ENCODE assay signal across 10 cellular contexts in the genomic region with DNA sequence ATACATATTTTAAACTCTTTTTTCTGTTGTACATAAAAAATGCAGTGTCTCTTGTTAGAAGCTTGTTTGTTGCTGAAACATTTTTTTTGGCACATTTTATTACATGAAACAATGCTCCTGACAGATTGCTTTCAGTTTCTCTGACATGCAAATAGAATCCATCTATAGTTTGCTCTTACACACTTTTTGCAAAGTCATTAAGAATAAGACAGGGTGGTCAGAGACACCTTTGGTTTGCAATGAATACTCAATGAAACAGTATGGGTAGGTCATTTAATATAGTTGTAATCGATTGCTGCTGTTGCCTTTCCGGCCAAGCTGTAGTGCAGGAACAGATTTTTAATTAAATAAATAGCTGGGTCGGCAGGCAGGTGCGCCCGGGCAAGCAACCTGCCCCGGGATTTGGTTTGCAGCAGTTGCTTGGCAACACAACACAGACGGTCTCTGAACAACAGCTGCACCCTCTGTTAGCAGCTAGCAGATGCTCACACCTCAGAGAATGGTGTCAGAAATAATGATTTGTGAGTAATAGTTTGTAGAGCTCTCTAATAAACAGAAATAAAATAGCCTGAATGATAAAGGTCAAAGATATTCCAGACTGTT.
A peak's percentile ranks its signal among the peaks of the same experiment; 100 is the strongest.
DNase-seq lines count a peak whose midpoint lies in the region; ATAC-seq lines count a peak whose summit lies in the region.
"Had no signal": no experiment of that assay in that cellular context is flagged by ENCODE, and none has a peak within 500 bp of the region (broad histone marks: within the 10 kb centered on the region; RNA-seq: fewer than 3 reads in every experiment).

No MANE protein-coding gene starts in this region.

- H3K4me1 Mint-ChIP-seq in activated T-cell treated with anti-CD3 and anti-CD28 coated beads, Interleukin-2, amount 50 U/mL, for 72 hours (ENCODE audit: low read depth): no peaks in the 10 kb centered on the region
- H3K4me1 Mint-ChIP-seq in activated T-helper 1 cell treated with anti-CD3 and anti-CD28 coated beads, Interleukin-12 subunit alpha, Interleukin-12 subunit beta, Interleukin-2, Interleukin-4 antibody, amounts not matched to agents 30 ng/mL and 10 ng/mL and 1 ng/mL, durations not matched to agents 14 hours and 24 hours and 36 hours (ENCODE audit: low read depth): no peaks in the 10 kb centered on the region

- WGBS in iPS DF 6.9 (ENCODE audit: insufficient coverage, insufficient read length): no CpG with 5 or more reads among the region's 7 CpGs

- no peaks in the 10 kb centered on the region for H3K36me3 ChIP-seq in iPS DF 6.9 (ENCODE audit: control insufficient read depth, insufficient read depth, low read length)
- H3K36me3 ChIP-seq: gastrocnemius medialis, SJSA1 had no signal

- peak; percentile 95 for DNase-seq in DMS153 treated with DMSO at 0.1 percent for 48 hours (lab: John Stamatoyannopoulos, UW; ENCODE audit: unreplicated experiment)
- DNase-seq in NCI-H69 (lab: John Stamatoyannopoulos, UW): peak; percentile 99
- DNase-seq in iPS DF 6.9 (ENCODE audit: low read depth, low spot score): peak; percentile 20
- DNase-seq in activated T-cell treated with anti-CD3 and anti-CD28 coated beads, Interleukin-2, amount 50 U/mL, for 72 hours: no peak
- no peak for DNase-seq in KBM-7
- DNase-seq in foreskin melanocyte: no peak
- DNase-seq in activated T-helper 1 cell treated with anti-CD3 and anti-CD28 coated beads, Interleukin-12 subunit alpha, Interleukin-12 subunit beta, Interleukin-2, Interleukin-4 antibody, amounts not matched to agents 30 ng/mL and 10 ng/mL and 1 ng/mL, durations not matched to agents 14 hours and 24 hours and 36 hours (ENCODE audit: low spot score): no peak
- DNase-seq: gastrocnemius medialis had no signal

- H3K27ac Mint-ChIP-seq in activated T-cell treated with anti-CD3 and anti-CD28 coated beads, Interleukin-2, amount 50 U/mL, for 72 hours: no peak overlapping the region
- no peak overlapping the region for H3K27ac Mint-ChIP-seq in activated T-helper 1 cell treated with anti-CD3 and anti-CD28 coated beads, Interleukin-12 subunit alpha, Interleukin-12 subunit beta, Interleukin-2, Interleukin-4 antibody, amounts not matched to agents 30 ng/mL and 10 ng/mL and 1 ng/mL, durations not matched to agents 14 hours and 24 hours and 36 hours

- intact Hi-C loops in activated T-helper 1 cell treated with anti-CD3 and anti-CD28 coated beads, Interleukin-12 subunit alpha, Interleukin-12 subunit beta, Interleukin-2, Interleukin-4 antibody, amounts not matched to agents 30 ng/mL and 10 ng/mL and 1 ng/mL, durations not matched to agents 14 hours and 24 hours and 36 hours (cut with micrococcal nuclease): no loop called here

- ATAC-seq in HG03280 (IDR thresholded peaks at IDR 0.05; ENCODE audit: unreplicated experiment): peak; percentile 80
- no peak for ATAC-seq in activated T-cell treated with anti-CD3 and anti-CD28 coated beads, Interleukin-2, amount 50 U/mL, for 72 hours (replicated peaks in 1 of 2)

- in situ Hi-C loops in KBM-7 (cut with MboI; ENCODE audit: low pct_unique_long_range_greater_than_20kb, low sequenced_read_pairs): no loop called here

- H3K36me3 Mint-ChIP-seq in activated T-cell treated with anti-CD3 and anti-CD28 coated beads, Interleukin-2, amount 50 U/mL, for 72 hours (ENCODE audit: insufficient read depth in 2 of 2): no peaks in the 10 kb centered on the region
- no peaks in the 10 kb centered on the region for H3K36me3 Mint-ChIP-seq in activated T-helper 1 cell treated with anti-CD3 and anti-CD28 coated beads, Interleukin-12 subunit alpha, Interleukin-12 subunit beta, Interleukin-2, Interleukin-4 antibody, amounts not matched to agents 30 ng/mL and 10 ng/mL and 1 ng/mL, durations not matched to agents 14 hours and 24 hours and 36 hours (ENCODE audit: low read depth)

- no peak overlapping the region for H3K4me3 Mint-ChIP-seq in activated T-cell treated with anti-CD3 and anti-CD28 coated beads, Interleukin-2, amount 50 U/mL, for 72 hours
- no peak overlapping the region for H3K4me3 Mint-ChIP-seq in activated T-helper 1 cell treated with anti-CD3 and anti-CD28 coated beads, Interleukin-12 subunit alpha, Interleukin-12 subunit beta, Interleukin-2, Interleukin-4 antibody, amounts not matched to agents 30 ng/mL and 10 ng/mL and 1 ng/mL, durations not matched to agents 14 hours and 24 hours and 36 hours

- H3K27ac ChIP-seq in iPS DF 6.9 (ENCODE audit: low read length): no peak overlapping the region
- H3K27ac ChIP-seq: gastrocnemius medialis, SJSA1 had no signal

- H3K9me3 ChIP-seq in iPS DF 6.9 (ENCODE audit: control insufficient read depth, insufficient read depth, low read length): no peaks in the 10 kb centered on the region
- H3K9me3 ChIP-seq: gastrocnemius medialis, SJSA1 had no signal

- no peaks in the 10 kb centered on the region for H3K4me1 ChIP-seq in iPS DF 6.9 (ENCODE audit: control insufficient read depth, insufficient read depth, low read length)

- no peaks in the 10 kb centered on the region for H3K27me3 ChIP-seq in iPS DF 6.9 (ENCODE audit: control insufficient read depth, insufficient read depth, low read length)
- H3K27me3 ChIP-seq: gastrocnemius medialis, SJSA1 had no signal

- H3K4me3 ChIP-seq in iPS DF 6.9 (ENCODE audit: low read length): no peak overlapping the region
- H3K4me3 ChIP-seq: SJSA1 had no signal

- H3K27me3 Mint-ChIP-seq in activated T-cell treated with anti-CD3 and anti-CD28 coated beads, Interleukin-2, amount 50 U/mL, for 72 hours (ENCODE audit: low read depth): peaks cover 4% of the 10 kb centered on the region
- no peaks in the 10 kb centered on the region for H3K27me3 Mint-ChIP-seq in activated T-helper 1 cell treated with anti-CD3 and anti-CD28 coated beads, Interleukin-12 subunit alpha, Interleukin-12 subunit beta, Interleukin-2, Interleukin-4 antibody, amounts not matched to agents 30 ng/mL and 10 ng/mL and 1 ng/mL, durations not matched to agents 14 hours and 24 hours and 36 hours (ENCODE audit: insufficient read depth)

- no peaks in the 10 kb centered on the region for H3K9me3 Mint-ChIP-seq in activated T-cell treated with anti-CD3 and anti-CD28 coated beads, Interleukin-2, amount 50 U/mL, for 72 hours
- no peaks in the 10 kb centered on the region for H3K9me3 Mint-ChIP-seq in activated T-helper 1 cell treated with anti-CD3 and anti-CD28 coated beads, Interleukin-12 subunit alpha, Interleukin-12 subunit beta, Interleukin-2, Interleukin-4 antibody, amounts not matched to agents 30 ng/mL and 10 ng/mL and 1 ng/mL, durations not matched to agents 14 hours and 24 hours and 36 hours

Comparison
In these comparisons a context has a peak if more than half of its experiments do, and no peak if none do; other contexts are left out.
1. DNase-seq: peak in DMS153 treated with DMSO at 0.1 percent for 48 hours (single experiment), NCI-H69 (single experiment) and iPS DF 6.9 (single experiment); none in activated T-cell treated with anti-CD3 and anti-CD28 coated beads, Interleukin-2, amount 50 U/mL, for 72 hours (0 of 2), KBM-7 (single experiment), foreskin melanocyte (single experiment) and activated T-helper 1 cell treated with anti-CD3 and anti-CD28 coated beads, Interleukin-12 subunit alpha, Interleukin-12 subunit beta, Interleukin-2, Interleukin-4 antibody, amounts not matched to agents 30 ng/mL and 10 ng/mL and 1 ng/mL, durations not matched to agents 14 hours and 24 hours and 36 hours (single experiment).